Comparison of ENCODE assay signal across 8 cellular contexts in the genomic region with DNA sequence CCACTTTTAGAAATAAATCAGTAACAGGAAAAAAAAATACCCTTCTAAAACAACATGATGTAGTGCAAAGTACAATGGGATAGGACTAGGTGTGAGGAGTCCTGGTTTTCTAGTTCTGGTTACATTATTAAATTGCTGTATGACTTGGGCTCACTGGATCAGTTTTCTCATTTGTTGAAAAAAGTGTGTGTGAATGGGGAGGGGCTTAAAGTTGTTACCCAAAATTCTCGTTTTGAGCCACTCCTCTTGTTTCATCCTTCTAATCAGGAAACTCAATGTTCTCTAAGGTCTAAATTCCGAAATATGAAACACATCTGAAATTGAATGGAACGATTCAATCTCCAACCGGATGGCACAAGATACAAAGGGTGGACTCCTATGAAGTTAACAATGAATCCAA. TPM values are rescaled to one million over a fixed set of nuclear protein-coding genes. Genes with fewer than 3 reads are reported as not detected.
DNase-seq lines count a peak whose midpoint lies in the region; ATAC-seq, FAIRE-seq and TF ChIP-seq lines count a peak whose summit lies in the region.

No MANE protein-coding gene starts in this region.

- H3K9me3 ChIP-seq in Peyer's patch (no peaks in the 10 kb centered on the region), esophagus (ENCODE audit: control insufficient read depth in 2 of 2, insufficient read depth in 1 of 2, low read depth in 1 of 2, low read length in 1 of 2) (no peaks in the 10 kb centered on the region)

- H3K27ac ChIP-seq in Peyer's patch = peak overlapping the region in 3 of 4 donors; percentile 96 to 99 (median 97)
- H3K27ac ChIP-seq in esophagus (ENCODE audit: low read depth in 2 of 2, low read length in 1 of 2) = no peak overlapping the region

- WGBS in esophagus, 2 donors = 5 to 10% methylated on average over 4 of the region's 4 CpGs

- peak; percentile 43 for DNase-seq in GM12865 (ENCODE audit: low read depth)
- no peak for DNase-seq in Peyer's patch
- no peak for DNase-seq in retinal pigment epithelial cell (ENCODE audit: low read depth)
- no peak for DNase-seq in urothelium cell line (ENCODE audit: low spot score)
- DNase-seq in superior temporal gyrus (ENCODE audit: extremely low spot score) = no peak

- H3K4me1 ChIP-seq in Peyer's patch (peaks cover 0 to 45% (median 14%) of the 10 kb centered on the region in 4 donors), esophagus (ENCODE audit: control insufficient read depth in 2 of 2, insufficient read depth in 2 of 2, low read length in 1 of 2) (no peaks in the 10 kb centered on the region)

- no peak for TF ChIP-seq POLR2A in Peyer's patch (IDR thresholded peaks at IDR 0.05)

- no peak for FAIRE-seq in urothelium cell line (lab: Jason Lieb, UNC)

- H3K36me3 ChIP-seq in Peyer's patch (no peaks in the 10 kb centered on the region), esophagus (ENCODE audit: control insufficient read depth in 2 of 2, insufficient read depth in 2 of 2, low read length in 1 of 2) (no peaks in the 10 kb centered on the region)

- ATAC-seq in HG03045 (IDR thresholded peaks at IDR 0.05; ENCODE audit: unreplicated experiment) (no peak), HG03432 (IDR thresholded peaks at IDR 0.05; ENCODE audit: unreplicated experiment) (no peak)

- H3K27me3 ChIP-seq in Peyer's patch (no peaks in the 10 kb centered on the region), esophagus (ENCODE audit: control insufficient read depth in 1 of 2, insufficient read depth in 2 of 2, low read length in 2 of 2) (no peaks in the 10 kb centered on the region)

- TF ChIP-seq CTCF in GM12865 (IDR thresholded peaks at IDR 0.05; ENCODE audit: insufficient read depth, low read depth, low read length, missing control alignments) (no peak), Peyer's patch (IDR thresholded peaks at IDR 0.05) (peak in 1 of 6 experiments; percentile 1), retinal pigment epithelial cell (conservative IDR thresholded peaks at IDR 0.05; ENCODE audit: low read depth, low read length) (no peak)

- H3K4me3 ChIP-seq in GM12865 (ENCODE audit: low read depth, low read length) (peak overlapping the region; percentile 70), Peyer's patch (peak overlapping the region; percentile 73 to 92 (median 80)), esophagus (ENCODE audit: low read depth in 1 of 2, low read length in 2 of 2) (peak overlapping the region; percentile 89 to 95), retinal pigment epithelial cell (ENCODE audit: low read length) (peak overlapping the region; percentile 95)

RNA-seq across cellular contexts. Expression of a gene that starts 1.7 kb away (rescaled TPM):
- total RNA-seq in Peyer's patch = 10 to 100 TPM; 33.8 to 60.2 (median 51.5) TPM
- polyA plus RNA-seq in esophagus = 10 to 100 TPM; 13.7 to 20.7 TPM

Comparison
In these comparisons a context has a peak if more than half of its experiments do, and no peak if none do; other contexts are left out.
1. H3K27ac ChIP-seq: peak in Peyer's patch (3 of 4); none in esophagus (0 of 2).
2. Peak in every context shown above with its lines, with median percentiles within 50 percentile points of each other: H3K4me3 ChIP-seq.